Comparison of ENCODE assay signal across 17 cellular contexts in genomic region chr10:70774810-70775678, GRCh38. TPM values are rescaled to one million over a fixed set of nuclear protein-coding genes. Genes with fewer than 3 reads are reported as not detected.
DNase-seq lines count a peak whose midpoint lies in the region; ATAC-seq and TF ChIP-seq lines count a peak whose summit lies in the region.
"Had no signal": no experiment of that assay in that cellular context is flagged by ENCODE, and none has a peak within 500 bp of the region (broad histone marks: within the 10 kb centered on the region; RNA-seq: fewer than 3 reads in every experiment).

No MANE protein-coding gene starts in this region.

- H3K27me3 Mint-ChIP-seq in natural killer cell treated with Interleukin-12 subunit alpha and Interleukin-12 subunit beta and Interleukin-15 and Interleukin-18, amount 100 ng/mL, for 72 hours, result no peaks in the 10 kb centered on the region
- no peaks in the 10 kb centered on the region for H3K27me3 Mint-ChIP-seq in natural killer cell (ENCODE audit: low read depth in 2 of 2)

- no peaks in the 10 kb centered on the region for H3K9me3 ChIP-seq in mucosa of descending colon
- H3K9me3 ChIP-seq: gastrocnemius medialis, SJCRH30 had no signal

- H3K36me3 Mint-ChIP-seq in natural killer cell treated with Interleukin-12 subunit alpha and Interleukin-12 subunit beta and Interleukin-15 and Interleukin-18, amount 100 ng/mL, for 72 hours, result no peaks in the 10 kb centered on the region
- H3K36me3 Mint-ChIP-seq in natural killer cell, result no peaks in the 10 kb centered on the region

- in situ Hi-C loops in brain microvascular endothelial cell (cut with HindIII; ENCODE audit: low pct_ligation_motif_present, low sequenced_read_pairs), result loop anchor here (25.0 kb wide), 1 partner anchor 213 kb away; no protein-coding TSS in a partner anchor

- H3K27me3 ChIP-seq in brain microvascular endothelial cell (replicated peaks), result no peaks in the 10 kb centered on the region
- H3K27me3 ChIP-seq: gastrocnemius medialis, SJCRH30 had no signal

- H3K4me1 Mint-ChIP-seq in natural killer cell treated with Interleukin-12 subunit alpha and Interleukin-12 subunit beta and Interleukin-15 and Interleukin-18, amount 100 ng/mL, for 72 hours (ENCODE audit: low read depth in 2 of 2), result no peaks in the 10 kb centered on the region
- H3K4me1 Mint-ChIP-seq in natural killer cell, result peaks cover 0 to 4% of the 10 kb centered on the region in 2 donors

- intact Hi-C loops in natural killer cell (cut with micrococcal nuclease) (no loop called here), mucosa of descending colon (cut with DNase I, micrococcal nuclease) (no loop called here)

- H3K9me3 Mint-ChIP-seq in natural killer cell treated with Interleukin-12 subunit alpha and Interleukin-12 subunit beta and Interleukin-15 and Interleukin-18, amount 100 ng/mL, for 72 hours, result no peaks in the 10 kb centered on the region
- no peaks in the 10 kb centered on the region for H3K9me3 Mint-ChIP-seq in natural killer cell
- H3K9me3 Mint-ChIP-seq: activated T-cell treated with anti-CD3 and anti-CD28 coated beads, Interleukin-2, amount 50 U/mL, for 4 hours had no signal

- H3K4me3 ChIP-seq in mucosa of descending colon (no peak overlapping the region), brain microvascular endothelial cell (ENCODE audit: low read depth, low read length) (no peak overlapping the region)
- H3K4me3 ChIP-seq: gastrocnemius medialis, K562, SJCRH30 had no signal

- H3K4me3 Mint-ChIP-seq in natural killer cell treated with Interleukin-12 subunit alpha and Interleukin-12 subunit beta and Interleukin-15 and Interleukin-18, amount 100 ng/mL, for 72 hours, result no peak overlapping the region
- H3K4me3 Mint-ChIP-seq in natural killer cell, result no peak overlapping the region
- H3K4me3 Mint-ChIP-seq: activated T-cell treated with anti-CD3 and anti-CD28 coated beads, Interleukin-2, amount 50 U/mL, for 4 hours had no signal

- no peaks in the 10 kb centered on the region for H3K4me1 ChIP-seq in mucosa of descending colon (ENCODE audit: low read depth)
- H3K4me1 ChIP-seq: gastrocnemius medialis, SJCRH30 had no signal

- no peak overlapping the region for H3K27ac ChIP-seq in brain microvascular endothelial cell
- H3K27ac ChIP-seq: gastrocnemius medialis, SJCRH30 had no signal

- DNase-seq in natural killer cell treated with Interleukin-12 subunit alpha and Interleukin-12 subunit beta and Interleukin-15 and Interleukin-18, amount 100 ng/mL, for 72 hours (ENCODE audit: low spot score), result peak; percentile 41
- DNase-seq in natural killer cell (no peak), cerebellum (ENCODE audit: low spot score) (peak; percentile 24), mucosa of descending colon (peak in 2 of 3 donors; percentile 16 to 42), NCI-H2081 treated with DMSO at 0.1 percent for 48 hours (lab: John Stamatoyannopoulos, UW) (no peak), brain microvascular endothelial cell (no peak)
- DNase-seq: activated CD4-positive, alpha-beta T cell treated with anti-CD3 and anti-CD28 coated beads for 48 hours; activated T-cell treated with anti-CD3 and anti-CD28 coated beads, Interleukin-2, amount 50 U/mL, for 4 hours; gastrocnemius medialis; GF-D8; NCI-H1105 treated with DMSO at 0.1 percent for 48 hours; SJCRH30; stimulated activated naive CD8-positive, alpha-beta T cell treated with anti-CD3 and anti-CD28 coated beads, Interleukin-15, Interleukin-2, amounts not matched to agents 100 U/mL and 50 U/mL, for 24 hours; T1000 had no signal

- no peak for ATAC-seq in natural killer cell treated with Interleukin-12 subunit alpha and Interleukin-12 subunit beta and Interleukin-15 and Interleukin-18, amount 100 ng/mL, for 72 hours
- ATAC-seq in natural killer cell, result no peak
- ATAC-seq in mucosa of descending colon, result peak; percentile 35
- ATAC-seq in GM21447 (IDR thresholded peaks at IDR 0.05; ENCODE audit: unreplicated experiment), result no peak
- ATAC-seq: activated T-cell treated with anti-CD3 and anti-CD28 coated beads, Interleukin-2, amount 50 U/mL, for 4 hours; gastrocnemius medialis; K562; stimulated activated naive CD8-positive, alpha-beta T cell treated with anti-CD3 and anti-CD28 coated beads, Interleukin-15, Interleukin-2, amounts not matched to agents 100 U/mL and 50 U/mL, for 24 hours had no signal

- no peak overlapping the region for H3K27ac Mint-ChIP-seq in natural killer cell treated with Interleukin-12 subunit alpha and Interleukin-12 subunit beta and Interleukin-15 and Interleukin-18, amount 100 ng/mL, for 72 hours
- no peak overlapping the region for H3K27ac Mint-ChIP-seq in natural killer cell

- no peaks in the 10 kb centered on the region for H3K36me3 ChIP-seq in mucosa of descending colon (ENCODE audit: low read depth)
- no peaks in the 10 kb centered on the region for H3K36me3 ChIP-seq in brain microvascular endothelial cell (replicated peaks)
- H3K36me3 ChIP-seq: gastrocnemius medialis, SJCRH30 had no signal

- TF ChIP-seq CTCF in natural killer cell (IDR thresholded peaks at IDR 0.05) (no peak), mucosa of descending colon (IDR thresholded peaks at IDR 0.05) (no peak), brain microvascular endothelial cell (IDR thresholded peaks at IDR 0.05; ENCODE audit: low read depth, low read length, missing control alignments) (no peak)

RNA-seq across cellular contexts. Expression of gene TBATA, which starts 10.1 kb away (rescaled TPM):
- not detected for total RNA-seq in natural killer cell treated with Interleukin-12 subunit alpha and Interleukin-12 subunit beta and Interleukin-15 and Interleukin-18, amount 100 ng/mL, for 72 hours
- total RNA-seq in natural killer cell (under 1 TPM in 1 of 3 donors, not detected in 2; 0.16 TPM), cerebellum (not detected), mucosa of descending colon (not detected)
- total RNA-seq: activated T-cell treated with anti-CD3 and anti-CD28 coated beads, Interleukin-2, amount 50 U/mL, for 4 hours; chondrocyte; gastrocnemius medialis; K562; SJCRH30 had no signal

RNA-seq across cellular contexts. Expression of gene SGPL1, which starts 40.7 kb away (rescaled TPM):
- total RNA-seq in natural killer cell treated with Interleukin-12 subunit alpha and Interleukin-12 subunit beta and Interleukin-15 and Interleukin-18, amount 100 ng/mL, for 72 hours, result 10 to 100 TPM; 27.4 to 40.5 TPM
- total RNA-seq in natural killer cell (10 to 100 TPM; 33.7 to 48.4 (median 47.8) TPM), cerebellum (47.5 TPM), mucosa of descending colon (10 to 100 TPM; 50.5 to 67.2 (median 55.5) TPM)

Comparison
In these comparisons a context has a peak if more than half of its experiments do, and no peak if none do; other contexts are left out.
1. DNase-seq: peak in natural killer cell treated with Interleukin-12 subunit alpha and Interleukin-12 subunit beta and Interleukin-15 and Interleukin-18, amount 100 ng/mL, for 72 hours (single experiment), cerebellum (single experiment) and mucosa of descending colon (2 of 3); none in natural killer cell (single experiment), NCI-H2081 treated with DMSO at 0.1 percent for 48 hours (single experiment) and brain microvascular endothelial cell (single experiment).